ENCODE assay signal across 1 cellular context in genomic region chr6:35731736-35732532, GRCh38.
TF ChIP-seq lines count a peak whose summit lies in the region.

No MANE protein-coding gene starts in this region.

TF ChIP-seq in HepG2, 621 proteins besides CTCF, POLR2A, EP300 and RAD21 (continued from another document and continues in another):
- TF ChIP-seq DBP (CRISPR knock-in tag; IDR thresholded peaks at IDR 0.05; ENCODE audit: not compliant biosample characterization) = no peak
- no peak; the same call in 1 of the 2 replicates for TF ChIP-seq SALL2 (CRISPR knock-in tag; IDR thresholded peaks at IDR 0.05)
- peak; percentile 75; the same call in 1 of the 2 replicates for TF ChIP-seq CHD4 (IDR thresholded peaks at IDR 0.05; ENCODE audit: borderline replicate concordance, low read length)
- TF ChIP-seq ZBTB44 (CRISPR knock-in tag; IDR thresholded peaks at IDR 0.05) = no peak
- TF ChIP-seq, protein P1, sequence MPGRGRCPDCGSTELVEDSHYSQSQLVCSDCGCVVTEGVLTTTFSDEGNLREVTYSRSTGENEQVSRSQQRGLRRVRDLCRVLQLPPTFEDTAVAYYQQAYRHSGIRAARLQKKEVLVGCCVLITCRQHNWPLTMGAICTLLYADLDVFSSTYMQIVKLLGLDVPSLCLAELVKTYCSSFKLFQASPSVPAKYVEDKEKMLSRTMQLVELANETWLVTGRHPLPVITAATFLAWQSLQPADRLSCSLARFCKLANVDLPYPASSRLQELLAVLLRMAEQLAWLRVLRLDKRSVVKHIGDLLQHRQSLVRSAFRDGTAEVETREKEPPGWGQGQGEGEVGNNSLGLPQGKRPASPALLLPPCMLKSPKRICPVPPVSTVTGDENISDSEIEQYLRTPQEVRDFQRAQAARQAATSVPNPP (CRISPR knock-in tag; IDR thresholded peaks at IDR 0.05) = peak; percentile 49; the same call in 1 of the 2 replicates
- TF ChIP-seq, protein P2, sequence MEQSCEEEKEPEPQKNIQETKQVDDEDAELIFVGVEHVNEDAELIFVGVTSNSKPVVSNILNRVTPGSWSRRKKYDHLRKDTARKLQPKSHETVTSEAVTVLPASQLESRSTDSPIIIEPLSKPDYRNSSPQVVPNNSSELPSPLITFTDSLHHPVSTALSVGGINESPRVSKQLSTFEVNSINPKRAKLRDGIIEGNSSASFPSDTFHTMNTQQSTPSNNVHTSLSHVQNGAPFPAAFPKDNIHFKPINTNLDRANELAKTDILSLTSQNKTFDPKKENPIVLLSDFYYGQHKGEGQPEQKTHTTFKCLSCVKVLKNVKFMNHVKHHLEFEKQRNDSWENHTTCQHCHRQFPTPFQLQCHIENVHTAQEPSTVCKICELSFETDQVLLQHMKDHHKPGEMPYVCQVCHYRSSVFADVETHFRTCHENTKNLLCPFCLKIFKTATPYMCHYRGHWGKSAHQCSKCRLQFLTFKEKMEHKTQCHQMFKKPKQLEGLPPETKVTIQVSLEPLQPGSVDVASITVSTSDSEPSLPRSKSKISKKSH (CRISPR knock-in tag; IDR thresholded peaks at IDR 0.05; ENCODE audit: borderline replicate concordance) = peak; percentile 80; the same call in 1 of the 2 replicates
- TF ChIP-seq, protein P3, sequence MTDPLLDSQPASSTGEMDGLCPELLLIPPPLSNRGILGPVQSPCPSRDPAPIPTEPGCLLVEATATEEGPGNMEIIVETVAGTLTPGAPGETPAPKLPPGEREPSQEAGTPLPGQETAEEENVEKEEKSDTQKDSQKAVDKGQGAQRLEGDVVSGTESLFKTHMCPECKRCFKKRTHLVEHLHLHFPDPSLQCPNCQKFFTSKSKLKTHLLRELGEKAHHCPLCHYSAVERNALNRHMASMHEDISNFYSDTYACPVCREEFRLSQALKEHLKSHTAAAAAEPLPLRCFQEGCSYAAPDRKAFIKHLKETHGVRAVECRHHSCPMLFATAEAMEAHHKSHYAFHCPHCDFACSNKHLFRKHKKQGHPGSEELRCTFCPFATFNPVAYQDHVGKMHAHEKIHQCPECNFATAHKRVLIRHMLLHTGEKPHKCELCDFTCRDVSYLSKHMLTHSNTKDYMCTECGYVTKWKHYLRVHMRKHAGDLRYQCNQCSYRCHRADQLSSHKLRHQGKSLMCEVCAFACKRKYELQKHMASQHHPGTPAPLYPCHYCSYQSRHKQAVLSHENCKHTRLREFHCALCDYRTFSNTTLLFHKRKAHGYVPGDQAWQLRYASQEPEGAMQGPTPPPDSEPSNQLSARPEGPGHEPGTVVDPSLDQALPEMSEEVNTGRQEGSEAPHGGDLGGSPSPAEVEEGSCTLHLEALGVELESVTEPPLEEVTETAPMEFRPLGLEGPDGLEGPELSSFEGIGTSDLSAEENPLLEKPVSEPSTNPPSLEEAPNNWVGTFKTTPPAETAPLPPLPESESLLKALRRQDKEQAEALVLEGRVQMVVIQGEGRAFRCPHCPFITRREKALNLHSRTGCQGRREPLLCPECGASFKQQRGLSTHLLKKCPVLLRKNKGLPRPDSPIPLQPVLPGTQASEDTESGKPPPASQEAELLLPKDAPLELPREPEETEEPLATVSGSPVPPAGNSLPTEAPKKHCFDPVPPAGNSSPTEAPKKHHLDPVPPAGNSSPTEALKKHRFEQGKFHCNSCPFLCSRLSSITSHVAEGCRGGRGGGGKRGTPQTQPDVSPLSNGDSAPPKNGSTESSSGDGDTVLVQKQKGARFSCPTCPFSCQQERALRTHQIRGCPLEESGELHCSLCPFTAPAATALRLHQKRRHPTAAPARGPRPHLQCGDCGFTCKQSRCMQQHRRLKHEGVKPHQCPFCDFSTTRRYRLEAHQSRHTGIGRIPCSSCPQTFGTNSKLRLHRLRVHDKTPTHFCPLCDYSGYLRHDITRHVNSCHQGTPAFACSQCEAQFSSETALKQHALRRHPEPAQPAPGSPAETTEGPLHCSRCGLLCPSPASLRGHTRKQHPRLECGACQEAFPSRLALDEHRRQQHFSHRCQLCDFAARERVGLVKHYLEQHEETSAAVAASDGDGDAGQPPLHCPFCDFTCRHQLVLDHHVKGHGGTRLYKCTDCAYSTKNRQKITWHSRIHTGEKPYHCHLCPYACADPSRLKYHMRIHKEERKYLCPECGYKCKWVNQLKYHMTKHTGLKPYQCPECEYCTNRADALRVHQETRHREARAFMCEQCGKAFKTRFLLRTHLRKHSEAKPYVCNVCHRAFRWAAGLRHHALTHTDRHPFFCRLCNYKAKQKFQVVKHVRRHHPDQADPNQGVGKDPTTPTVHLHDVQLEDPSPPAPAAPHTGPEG (CRISPR knock-in tag; IDR thresholded peaks at IDR 0.05) = peak; percentile 49; the same call in 1 of the 2 replicates
- no peak for TF ChIP-seq TEAD2 (CRISPR knock-in tag; IDR thresholded peaks at IDR 0.05)
- peak; percentile 90; the same call in 1 of the 2 replicates for TF ChIP-seq IKZF5 (CRISPR knock-in tag; IDR thresholded peaks at IDR 0.05)
- TF ChIP-seq ZNF501 (CRISPR knock-in tag; IDR thresholded peaks at IDR 0.05) = peak; percentile 83
- peak; percentile 75 to 84 for TF ChIP-seq HMGXB4 (CRISPR knock-in tag; IDR thresholded peaks at IDR 0.05; ENCODE audit: borderline replicate concordance in 1 of 2, low read depth in 1 of 2)
- no peak for TF ChIP-seq ZBTB1 (CRISPR knock-in tag; IDR thresholded peaks at IDR 0.05; ENCODE audit: borderline replicate concordance)
- TF ChIP-seq FOXP4 (CRISPR knock-in tag; IDR thresholded peaks at IDR 0.05) = peak; percentile 88
- peak; percentile 53 for TF ChIP-seq HOXA3 (CRISPR knock-in tag; IDR thresholded peaks at IDR 0.05)
- no peak for TF ChIP-seq JUNB (CRISPR knock-in tag; IDR thresholded peaks at IDR 0.05; ENCODE audit: borderline replicate concordance)
- TF ChIP-seq HNRNPLL (IDR thresholded peaks at IDR 0.05; ENCODE audit: low read depth, low read length, poor library complexity, severe bottlenecking) = peak; percentile 69
- TF ChIP-seq, protein P4, sequence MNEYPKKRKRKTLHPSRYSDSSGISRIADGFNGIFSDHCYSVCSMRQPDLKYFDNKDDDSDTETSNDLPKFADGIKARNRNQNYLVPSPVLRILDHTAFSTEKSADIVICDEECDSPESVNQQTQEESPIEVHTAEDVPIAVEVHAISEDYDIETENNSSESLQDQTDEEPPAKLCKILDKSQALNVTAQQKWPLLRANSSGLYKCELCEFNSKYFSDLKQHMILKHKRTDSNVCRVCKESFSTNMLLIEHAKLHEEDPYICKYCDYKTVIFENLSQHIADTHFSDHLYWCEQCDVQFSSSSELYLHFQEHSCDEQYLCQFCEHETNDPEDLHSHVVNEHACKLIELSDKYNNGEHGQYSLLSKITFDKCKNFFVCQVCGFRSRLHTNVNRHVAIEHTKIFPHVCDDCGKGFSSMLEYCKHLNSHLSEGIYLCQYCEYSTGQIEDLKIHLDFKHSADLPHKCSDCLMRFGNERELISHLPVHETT (CRISPR knock-in tag; conservative IDR thresholded peaks at IDR 0.05) = peak; percentile 97
- TF ChIP-seq, protein P5, sequence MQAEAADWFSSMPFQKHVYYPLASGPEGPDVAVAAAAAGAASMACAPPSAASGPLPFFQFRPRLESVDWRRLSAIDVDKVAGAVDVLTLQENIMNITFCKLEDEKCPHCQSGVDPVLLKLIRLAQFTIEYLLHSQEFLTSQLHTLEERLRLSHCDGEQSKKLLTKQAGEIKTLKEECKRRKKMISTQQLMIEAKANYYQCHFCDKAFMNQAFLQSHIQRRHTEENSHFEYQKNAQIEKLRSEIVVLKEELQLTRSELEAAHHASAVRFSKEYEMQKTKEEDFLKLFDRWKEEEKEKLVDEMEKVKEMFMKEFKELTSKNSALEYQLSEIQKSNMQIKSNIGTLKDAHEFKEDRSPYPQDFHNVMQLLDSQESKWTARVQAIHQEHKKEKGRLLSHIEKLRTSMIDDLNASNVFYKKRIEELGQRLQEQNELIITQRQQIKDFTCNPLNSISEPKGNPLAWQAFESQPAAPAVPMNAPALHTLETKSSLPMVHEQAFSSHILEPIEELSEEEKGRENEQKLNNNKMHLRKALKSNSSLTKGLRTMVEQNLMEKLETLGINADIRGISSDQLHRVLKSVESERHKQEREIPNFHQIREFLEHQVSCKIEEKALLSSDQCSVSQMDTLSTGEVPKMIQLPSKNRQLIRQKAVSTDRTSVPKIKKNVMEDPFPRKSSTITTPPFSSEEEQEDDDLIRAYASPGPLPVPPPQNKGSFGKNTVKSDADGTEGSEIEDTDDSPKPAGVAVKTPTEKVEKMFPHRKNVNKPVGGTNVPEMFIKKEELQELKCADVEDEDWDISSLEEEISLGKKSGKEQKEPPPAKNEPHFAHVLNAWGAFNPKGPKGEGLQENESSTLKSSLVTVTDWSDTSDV (CRISPR knock-in tag; IDR thresholded peaks at IDR 0.05) = 0 out of 2 replicates have a peak, but pooled peaks have one; percentile 7
- 0 out of 2 replicates have a peak, but pooled peaks have one; percentile 54 for TF ChIP-seq SATB2 (CRISPR knock-in tag; IDR thresholded peaks at IDR 0.05)
- peak; percentile 77 for TF ChIP-seq TGIF2 (CRISPR knock-in tag; IDR thresholded peaks at IDR 0.05)
- TF ChIP-seq ZNF17 (CRISPR knock-in tag; IDR thresholded peaks at IDR 0.05) = no peak
- no peak; the same call in 1 of the 2 replicates for TF ChIP-seq NFE2L1 (CRISPR knock-in tag; IDR thresholded peaks at IDR 0.05; ENCODE audit: borderline replicate concordance)
- TF ChIP-seq ZFY (CRISPR knock-in tag; IDR thresholded peaks at IDR 0.05) = peak; percentile 85
- TF ChIP-seq SIN3A (IDR thresholded peaks at IDR 0.05; ENCODE audit: borderline replicate concordance, low read depth, low read length) = 0 out of 2 replicates have a peak, but pooled peaks have one; percentile 36
- no peak for TF ChIP-seq EED (CRISPR knock-in tag; IDR thresholded peaks at IDR 0.05)
- TF ChIP-seq, protein P6, sequence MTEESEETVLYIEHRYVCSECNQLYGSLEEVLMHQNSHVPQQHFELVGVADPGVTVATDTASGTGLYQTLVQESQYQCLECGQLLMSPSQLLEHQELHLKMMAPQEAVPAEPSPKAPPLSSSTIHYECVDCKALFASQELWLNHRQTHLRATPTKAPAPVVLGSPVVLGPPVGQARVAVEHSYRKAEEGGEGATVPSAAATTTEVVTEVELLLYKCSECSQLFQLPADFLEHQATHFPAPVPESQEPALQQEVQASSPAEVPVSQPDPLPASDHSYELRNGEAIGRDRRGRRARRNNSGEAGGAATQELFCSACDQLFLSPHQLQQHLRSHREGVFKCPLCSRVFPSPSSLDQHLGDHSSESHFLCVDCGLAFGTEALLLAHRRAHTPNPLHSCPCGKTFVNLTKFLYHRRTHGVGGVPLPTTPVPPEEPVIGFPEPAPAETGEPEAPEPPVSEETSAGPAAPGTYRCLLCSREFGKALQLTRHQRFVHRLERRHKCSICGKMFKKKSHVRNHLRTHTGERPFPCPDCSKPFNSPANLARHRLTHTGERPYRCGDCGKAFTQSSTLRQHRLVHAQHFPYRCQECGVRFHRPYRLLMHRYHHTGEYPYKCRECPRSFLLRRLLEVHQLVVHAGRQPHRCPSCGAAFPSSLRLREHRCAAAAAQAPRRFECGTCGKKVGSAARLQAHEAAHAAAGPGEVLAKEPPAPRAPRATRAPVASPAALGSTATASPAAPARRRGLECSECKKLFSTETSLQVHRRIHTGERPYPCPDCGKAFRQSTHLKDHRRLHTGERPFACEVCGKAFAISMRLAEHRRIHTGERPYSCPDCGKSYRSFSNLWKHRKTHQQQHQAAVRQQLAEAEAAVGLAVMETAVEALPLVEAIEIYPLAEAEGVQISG (CRISPR knock-in tag; IDR thresholded peaks at IDR 0.05) = peak; percentile 59
- TF ChIP-seq ZFP36L2 (CRISPR knock-in tag; IDR thresholded peaks at IDR 0.05) = no peak
